Comparison of ENCODE assay signal across 10 cellular contexts in genomic region chr6:170005680-170006470, GRCh38.
"Had no signal": no experiment of that assay in that cellular context is flagged by ENCODE, and none has a peak within 500 bp of the region (broad histone marks: within the 10 kb centered on the region; RNA-seq: fewer than 3 reads in every experiment).

No MANE protein-coding gene starts in this region.

- H3K36me3 ChIP-seq: ascending aorta, left lung, ovary, tibial nerve had no signal

- H3K4me3 Mint-ChIP-seq: nephron progenitor cell had no signal

- ATAC-seq: left lung had no signal

- DNase-seq: activated CD4-positive, alpha-beta T cell treated with anti-CD3 and anti-CD28 coated beads for 1 hour; activated CD4-positive, alpha-beta T cell treated with anti-CD3 and anti-CD28 coated beads, Interleukin-2, amount 50 U/mL, for 48 hours; activated effector memory CD4-positive, alpha-beta T cell treated with anti-CD3 and anti-CD28 coated beads, Interleukin-2, amount 50 U/mL, for 16 hours; foreskin keratinocyte; nephron progenitor cell; ovary; stimulated activated CD4-positive, alpha-beta T cell treated with anti-CD3 and anti-CD28 coated beads, Interleukin-4, amount 100 ng/mL, for 24 hours had no signal

- H3K9me3 ChIP-seq: ascending aorta, ovary had no signal

- H3K4me3 ChIP-seq: ascending aorta, left lung, ovary, tibial nerve had no signal

- H3K27me3 ChIP-seq: ascending aorta, foreskin keratinocyte, ovary, tibial nerve had no signal

- H3K4me1 ChIP-seq: foreskin keratinocyte, left lung had no signal

- H3K27ac ChIP-seq: ascending aorta, foreskin keratinocyte, ovary, tibial nerve had no signal

- H3K27ac Mint-ChIP-seq: nephron progenitor cell had no signal
